27 cellular contexts compared by ENCODE assay signal in the genomic region with DNA sequence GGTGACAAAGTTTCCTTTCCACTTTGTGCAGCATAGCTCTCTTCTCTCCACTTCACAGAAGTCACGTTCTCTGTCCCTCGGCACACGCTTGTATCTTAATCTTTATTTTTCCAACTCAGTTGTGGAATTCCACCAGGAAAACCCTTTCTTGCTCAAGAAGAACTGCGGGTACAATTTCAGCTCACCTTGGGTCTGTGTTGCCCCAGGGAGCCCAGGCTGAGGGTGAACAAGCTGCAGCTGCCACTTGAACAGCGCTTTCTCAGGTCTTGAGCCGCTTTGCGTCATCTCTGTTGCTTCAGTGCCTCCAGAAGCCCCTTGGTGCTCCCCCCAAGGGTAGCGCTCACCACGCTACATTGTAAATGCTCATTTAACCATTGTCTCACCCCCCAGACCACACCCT.
"Had no signal": no experiment of that assay in that cellular context is flagged by ENCODE, and none has a peak within 500 bp of the region (broad histone marks: within the 10 kb centered on the region; RNA-seq: fewer than 3 reads in every experiment).

No MANE protein-coding gene starts in this region.

- H3K4me2 ChIP-seq: neural progenitor cell, smooth muscle cell had no signal

- H3K27me3 Mint-ChIP-seq: memory B cell; natural killer cell treated with Interleukin-12 subunit alpha and Interleukin-12 subunit beta and Interleukin-15 and Interleukin-18, amount 100 ng/mL, for 72 hours had no signal

- H3K36me3 ChIP-seq: neural progenitor cell, stomach, tibial artery, upper lobe of left lung, uterus had no signal

- H3K9ac ChIP-seq: neural progenitor cell, parathyroid adenoma had no signal

- H3K27ac ChIP-seq: neural progenitor cell, parathyroid adenoma, stomach, tibial artery, upper lobe of left lung, uterus had no signal

- H3K4me1 Mint-ChIP-seq: immature natural killer cell, memory B cell, naive B cell had no signal

- H3K4me3 ChIP-seq: lung, mucosa of descending colon, neural progenitor cell, smooth muscle cell, stomach, tibial artery, upper lobe of left lung, uterus had no signal

- H3K27me3 ChIP-seq: neural progenitor cell, upper lobe of left lung, uterus had no signal

- H2AFZ ChIP-seq: neural progenitor cell, parathyroid adenoma had no signal

- H3K9me3 Mint-ChIP-seq: effector memory CD8-positive, alpha-beta T cell; immature natural killer cell; memory B cell; mesothelial cell of epicardium; naive B cell; natural killer cell treated with Interleukin-12 subunit alpha and Interleukin-12 subunit beta and Interleukin-15 and Interleukin-18, amount 100 ng/mL, for 72 hours; neural progenitor cell had no signal

- H3K4me3 Mint-ChIP-seq: effector memory CD8-positive, alpha-beta T cell; immature natural killer cell; memory B cell; mesothelial cell of epicardium; naive B cell; natural killer cell treated with Interleukin-12 subunit alpha and Interleukin-12 subunit beta and Interleukin-15 and Interleukin-18, amount 100 ng/mL, for 72 hours; neural progenitor cell had no signal

- H3K9me3 ChIP-seq: mucosa of descending colon, stomach, tibial artery, upper lobe of left lung, uterus had no signal

- H3K79me2 ChIP-seq: parathyroid adenoma had no signal

- ATAC-seq: effector memory CD8-positive, alpha-beta T cell; mucosa of descending colon; natural killer cell treated with Interleukin-12 subunit alpha and Interleukin-12 subunit beta and Interleukin-15 and Interleukin-18, amount 100 ng/mL, for 72 hours; sciatic nerve had no signal

- H3K36me3 Mint-ChIP-seq: immature natural killer cell; memory B cell; mesothelial cell of epicardium; naive B cell; natural killer cell treated with Interleukin-12 subunit alpha and Interleukin-12 subunit beta and Interleukin-15 and Interleukin-18, amount 100 ng/mL, for 72 hours; neural progenitor cell had no signal

- FAIRE-seq: endometrium, frontal cortex had no signal

- H3K4me1 ChIP-seq: neural progenitor cell, stomach, tibial artery, upper lobe of left lung, uterus had no signal

- DNase-seq: cortex of kidney; effector memory CD8-positive, alpha-beta T cell; hypothalamus; immature natural killer cell; islet precursor cell; mucosa of descending colon; naive B cell; stimulated activated CD4-positive, alpha-beta T cell treated with anti-CD3 and anti-CD28 coated beads, Interleukin-12 subunit alpha, Interleukin-12 subunit beta, amount 100 ng/mL, for 4 hours; stimulated activated CD4-positive, alpha-beta T cell treated with anti-CD3 and anti-CD28 coated beads, Interleukin-1b, Interleukin-23, amount 100 ng/mL, for 48 hours; stimulated activated CD4-positive, alpha-beta T cell treated with anti-CD3 and anti-CD28 coated beads, Interleukin-4, amount 100 ng/mL, for 1 hour; stimulated activated CD8-positive, alpha-beta memory T cell treated with anti-CD3 and anti-CD28 coated beads, Interleukin-4, amount 100 ng/mL, for 48 hours; stimulated activated naive CD4-positive, alpha-beta T cell treated with Interleukin-2 at 50 U/mL for 16 hours; stomach; tibial artery; upper lobe of left lung; uterus had no signal

- H3K27ac Mint-ChIP-seq: effector memory CD8-positive, alpha-beta T cell; memory B cell; mesothelial cell of epicardium; neural progenitor cell; progenitor cell of endocrine pancreas had no signal
